16 cellular contexts compared by ENCODE assay signal in genomic region chr2:69561041-69561550, GRCh38.
"Had no signal": no experiment of that assay in that cellular context is flagged by ENCODE, and none has a peak within 500 bp of the region (broad histone marks: within the 10 kb centered on the region; RNA-seq: fewer than 3 reads in every experiment).

No MANE protein-coding gene starts in this region.

- H3K36me3 ChIP-seq: cardiac muscle cell, colonic mucosa, left lung, pancreas had no signal

- H3K27me3 ChIP-seq: cardiac muscle cell, colonic mucosa, heart right ventricle, left lung, pancreas, testis had no signal

- H3K36me3 Mint-ChIP-seq: memory B cell had no signal

- H3K4me3 Mint-ChIP-seq: activated T-cell treated with anti-CD3 and anti-CD28 coated beads, Interleukin-2, amount 50 U/mL, for 4 hours; memory B cell; neural crest cell; stimulated activated naive CD8-positive, alpha-beta T cell treated with anti-CD3 and anti-CD28 coated beads, Interleukin-15, amount 100 ng/mL, for 72 hours had no signal

- H3K27me3 Mint-ChIP-seq: stimulated activated naive CD8-positive, alpha-beta T cell treated with anti-CD3 and anti-CD28 coated beads, Interleukin-15, amount 100 ng/mL, for 72 hours had no signal

- H3K4me3 ChIP-seq: cardiac muscle cell, colonic mucosa, heart right ventricle, left lung, pancreas, testis had no signal

- ATAC-seq: heart right ventricle; left lung; pancreas; stimulated activated naive CD8-positive, alpha-beta T cell treated with anti-CD3 and anti-CD28 coated beads, Interleukin-15, amount 100 ng/mL, for 72 hours had no signal

- H3K27ac Mint-ChIP-seq: memory B cell; stimulated activated naive CD8-positive, alpha-beta T cell treated with anti-CD3 and anti-CD28 coated beads, Interleukin-15, amount 100 ng/mL, for 72 hours had no signal

- H3K4me1 ChIP-seq: testis had no signal

- DNase-seq: activated CD4-positive, alpha-beta T cell treated with anti-CD3 and anti-CD28 coated beads, Interleukin-2, amount 50 U/mL, for 4 hours; activated CD4-positive, CD25-positive, alpha-beta regulatory T cell treated with anti-CD3 and anti-CD28 coated beads, Interleukin-2, amount 50 U/mL, for 72 hours; activated gamma-delta T cell treated with Interleukin-2 at 50 U/mL for 16 hours; activated T-cell treated with anti-CD3 and anti-CD28 coated beads, Interleukin-2, amount 50 U/mL, for 4 hours; colonic mucosa; heart right ventricle; left lung; pancreas; retina; stimulated activated CD4-positive, alpha-beta T cell treated with anti-CD3 and anti-CD28 coated beads, Interleukin-4, amount 100 ng/mL, for 4 hours; stimulated activated naive CD8-positive, alpha-beta T cell treated with anti-CD3 and anti-CD28 coated beads, Interleukin-15, amount 100 ng/mL, for 72 hours; T-helper 1 cell; testis had no signal

- H3K9me3 Mint-ChIP-seq: activated T-cell treated with anti-CD3 and anti-CD28 coated beads, Interleukin-2, amount 50 U/mL, for 4 hours; memory B cell; neural crest cell; stimulated activated naive CD8-positive, alpha-beta T cell treated with anti-CD3 and anti-CD28 coated beads, Interleukin-15, amount 100 ng/mL, for 72 hours had no signal

- H3K27ac ChIP-seq: colonic mucosa, left lung, pancreas, testis had no signal

- H3K9me3 ChIP-seq: colonic mucosa, heart right ventricle, left lung, pancreas, testis had no signal
